In genomic region chr2:25062461-25062860, GRCh38 we compare ENCODE assay signal across 13 cellular contexts. TPM values are rescaled to one million over a fixed set of nuclear protein-coding genes. Genes with fewer than 3 reads are reported as not detected.
DNase-seq lines count a peak whose midpoint lies in the region; ATAC-seq, FAIRE-seq and TF ChIP-seq lines count a peak whose summit lies in the region.
"Had no signal": no experiment of that assay in that cellular context is flagged by ENCODE, and none has a peak within 500 bp of the region (broad histone marks: within the 10 kb centered on the region; RNA-seq: fewer than 3 reads in every experiment).

No MANE protein-coding gene starts in this region.

- DNase-seq in A549 (ENCODE audit: low read depth in 1 of 2, low spot score in 1 of 2), result no peak
- no peak for DNase-seq in Panc1 (ENCODE audit: low read depth, low spot score)
- peak; percentile 53 to 59 for DNase-seq in frontal cortex (ENCODE audit: low spot score in 2 of 2)
- peak in 55 of 56 donors; percentile 43 to 99 (median 91) for DNase-seq in nucleus accumbens (lab: John Stamatoyannopoulos, UW)
- no peak for DNase-seq in activated gamma-delta T cell treated with Interleukin-2 at 50 U/mL for 16 hours
- DNase-seq in T1000 (lab: John Stamatoyannopoulos, UW), result no peak
- no peak for DNase-seq in RWPE1 (ENCODE audit: low spot score)
- DNase-seq: activated naive CD8-positive, alpha-beta T cell treated with anti-CD3 and anti-CD28 coated beads for 36 hours; AML-193; natural killer cell; PC-3 had no signal

- H3K27ac ChIP-seq in A549 (no peak overlapping the region), Panc1 (ENCODE audit: low read length) (no peak overlapping the region), RWPE1 (no peak overlapping the region)

- TF ChIP-seq RAD21 in A549 (conservative IDR thresholded peaks at IDR 0.05 in 1 of 2, IDR thresholded peaks at IDR 0.05 in 1 of 2), result no peak

- H3K4me1 ChIP-seq in A549 (no peaks in the 10 kb centered on the region), Panc1 (ENCODE audit: control insufficient read depth, insufficient read depth, low read length) (peaks cover 11% of the 10 kb centered on the region; the same call in 1 of the 2 replicates)
- H3K4me1 ChIP-seq: HAP-1 had no signal

- TF ChIP-seq EP300 in A549 (IDR thresholded peaks at IDR 0.05), result no peak

- H3K4me2 ChIP-seq in A549, result no peak overlapping the region

- intact Hi-C loops in Panc1 (cut with micrococcal nuclease; ENCODE audit: unreplicated experiment), result no loop called here

- H3K4me3 ChIP-seq in A549, result no peak overlapping the region
- no peak overlapping the region for H3K4me3 ChIP-seq in Panc1 (ENCODE audit: low read depth in 2 of 2, low read length in 2 of 2)
- H3K4me3 ChIP-seq: HAP-1 had no signal

- POLR2A ChIA-PET in A549 (lab: Yijun Ruan, JAX), result no interaction called here
- POLR2A ChIA-PET in Panc1 (lab: Charles Lee), result no interaction called here
- POLR2A ChIA-PET in RWPE1 (lab: Yijun Ruan, JAX; ENCODE audit: low non-redundant PET), result no interaction called here

- no peak for TF ChIP-seq POLR2A in A549 (IDR thresholded peaks at IDR 0.05; ENCODE audit: low read length)

- H3K9me3 ChIP-seq in A549 (peaks cover 12% of the 10 kb centered on the region; the same call in 2 of the 3 replicates), Panc1 (ENCODE audit: control insufficient read depth, insufficient read depth, low read depth, low read length) (no peaks in the 10 kb centered on the region; the same call in 1 of the 2 replicates)
- H3K9me3 ChIP-seq: HAP-1 had no signal

- CTCF ChIA-PET in A549 (lab: Yijun Ruan, JAX), result interaction anchor here (1.6 kb wide), 1 partner anchor 8 kb away, joined by 5 read pairs; no protein-coding TSS in a partner anchor
- CTCF ChIA-PET in Panc1 (lab: Charles Lee), result no interaction called here
- CTCF ChIA-PET in RWPE1 (lab: Yijun Ruan, JAX), result no interaction called here

- no peak for TF ChIP-seq CTCF in A549 (IDR thresholded peaks at IDR 0.05)
- no peak for TF ChIP-seq CTCF in Panc1 (IDR thresholded peaks at IDR 0.05)
- TF ChIP-seq CTCF in RWPE1 (conservative IDR thresholded peaks at IDR 0.05; ENCODE audit: low read depth), result no peak

- peak; percentile 34 to 42; a peak in 4 of 6 replicates for ATAC-seq in A549
- ATAC-seq in Panc1, result peak; percentile 78
- no peak for ATAC-seq in GM19395 (IDR thresholded peaks at IDR 0.05; ENCODE audit: unreplicated experiment)
- ATAC-seq: natural killer cell, PC-3 had no signal

- no TSS peak for BruUV-seq in Panc1 (replicated peaks; lab: Mats Ljungman, UMichigan)

- in situ Hi-C loops in Panc1 (cut with HindIII; ENCODE audit: low pct_unique_long_range_greater_than_20kb, low sequenced_read_pairs), result no loop called here

- H3K27me3 ChIP-seq in Panc1 (ENCODE audit: control insufficient read depth, insufficient read depth, low read length), result no peaks in the 10 kb centered on the region

- WGBS in A549 (ENCODE audit: missing lambda C conversion rate), result 95% methylated on average over 11 of the region's 11 CpGs

- FAIRE-seq in A549 (lab: Jason Lieb, UNC) (no peak), frontal cortex (lab: Jason Lieb, UNC) (no peak)

- no peaks in the 10 kb centered on the region for H3K36me3 ChIP-seq in Panc1 (ENCODE audit: control insufficient read depth, insufficient read depth, low read length)
- H3K36me3 ChIP-seq: HAP-1 had no signal

TF ChIP-seq in A549, 52 proteins besides CTCF, POLR2A, EP300 and RAD21:
- TF ChIP-seq KDM1A (IDR thresholded peaks at IDR 0.05; ENCODE audit: low read depth), result no peak
- TF ChIP-seq HOXB13 (CRISPR knock-in tag; IDR thresholded peaks at IDR 0.05; ENCODE audit: low read depth), result no peak
- no peak for TF ChIP-seq TFCP2L1 (CRISPR knock-in tag; IDR thresholded peaks at IDR 0.05)
- TF ChIP-seq HOXB5 (CRISPR knock-in tag; IDR thresholded peaks at IDR 0.05), result no peak
- TF ChIP-seq MAX (IDR thresholded peaks at IDR 0.05), result no peak
- TF ChIP-seq E2F6 (IDR thresholded peaks at IDR 0.05; ENCODE audit: borderline replicate concordance, low read depth), result no peak
- no peak for TF ChIP-seq POLR2AphosphoS2 (conservative IDR thresholded peaks at IDR 0.05; ENCODE audit: low read length)
- no peak for TF ChIP-seq CBX8 (IDR thresholded peaks at IDR 0.05)
- TF ChIP-seq PHF8 (IDR thresholded peaks at IDR 0.05; ENCODE audit: borderline replicate concordance, low read depth), result no peak
- TF ChIP-seq RARB (CRISPR knock-in tag; IDR thresholded peaks at IDR 0.05), result no peak

RNA-seq across cellular contexts. Expression of gene EFR3B, which starts 20.6 kb away (rescaled TPM):
- 6.5 and 8.1 TPM in 2 replicates for polyA plus RNA-seq in A549 (2011; rRNA removed)
- 6.0 and 7.6 TPM in 2 replicates for polyA plus RNA-seq in A549 (2012; cell fraction: cytosol; rRNA removed)
- polyA plus RNA-seq in A549 (2012; cell fraction: nucleus; rRNA removed), result 14.5 and 20.4 TPM in 2 replicates
- polyA plus RNA-seq in A549 (2017; fragmentation: RNase III; extraction: RNeasy Plus Mini Kit Qiagen cat#74134 plus additional on column Dnase treatment), result 10.4 to 13.1 TPM (median 12.5 TPM) in 3 replicates
- polyA minus RNA-seq in A549 (2011; rRNA and poly(A)+ RNA removed), result 23.8 and 25.5 TPM in 2 replicates
- 8.9 TPM for total RNA-seq in Panc1 (2021; ENCODE audit: unreplicated experiment)
- polyA plus RNA-seq in Panc1 (2012; ENCODE audit: insufficient read length), result 7.2 TPM
- total RNA-seq in frontal cortex, result 42.0 TPM

Comparison
In these comparisons a context has a peak if more than half of its experiments do, and no peak if none do; other contexts are left out.
1. DNase-seq: peak in frontal cortex (2 of 2) and nucleus accumbens (55 of 56); none in A549 (0 of 2), Panc1 (single experiment), activated gamma-delta T cell treated with Interleukin-2 at 50 U/mL for 16 hours (single experiment), T1000 (single experiment) and RWPE1 (single experiment).